In the genomic region with DNA sequence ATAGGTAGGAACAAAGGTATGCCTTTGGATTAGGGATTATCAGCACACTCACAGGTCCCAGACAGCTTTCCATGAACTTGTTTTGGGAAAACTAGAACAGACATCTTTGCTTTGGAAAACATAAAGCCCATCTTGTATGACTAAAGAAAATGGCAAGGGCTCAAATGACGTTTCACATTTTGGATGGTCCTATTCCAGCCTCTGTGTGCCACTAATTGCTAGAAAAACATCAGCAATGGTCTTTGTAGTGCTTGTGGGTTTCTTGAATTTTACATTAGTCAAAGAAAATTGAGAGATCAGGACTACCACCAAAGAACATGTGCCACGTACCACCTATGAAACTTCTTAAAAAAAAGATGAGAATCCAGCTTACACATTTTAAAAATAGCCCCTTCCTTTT, we compare ENCODE assay signal across 27 cellular contexts.
"Had no signal": no experiment of that assay in that cellular context is flagged by ENCODE, and none has a peak within 500 bp of the region (broad histone marks: within the 10 kb centered on the region; RNA-seq: fewer than 3 reads in every experiment).

No MANE protein-coding gene starts in this region.

- H3K4me1 Mint-ChIP-seq: activated CD4-positive, alpha-beta memory T cell treated with anti-CD3 and anti-CD28 coated beads, Interleukin-2, amount 10 ng/mL, durations not matched to agents 7 days and 5 days; activated CD4-positive, alpha-beta T cell treated with anti-CD3 and anti-CD28 coated beads, Interleukin-2, amount 10 ng/mL, durations not matched to agents 7 days and 5 days; activated T-helper 17 cell treated with anti-CD3 and anti-CD28 coated beads, Interleukin-2, amount 50 U/mL, for 72 hours had no signal

- H3K4me3 ChIP-seq: body of pancreas, colonic mucosa, esophagus squamous epithelium, gastroesophageal sphincter, heart right ventricle had no signal

- H3K27ac ChIP-seq: body of pancreas, colonic mucosa, epithelial cell of prostate, esophagus squamous epithelium, gastroesophageal sphincter, heart right ventricle had no signal

- H3K36me3 ChIP-seq: colonic mucosa had no signal

- H3K4me1 ChIP-seq: body of pancreas, colonic mucosa, esophagus squamous epithelium, gastroesophageal sphincter, heart right ventricle had no signal

- DNase-seq: activated CD4-positive, alpha-beta memory T cell treated with anti-CD3 and anti-CD28 coated beads, Interleukin-2, amount 10 ng/mL, durations not matched to agents 7 days and 5 days; activated CD4-positive, alpha-beta T cell treated with anti-CD3 and anti-CD28 coated beads for 4 hours; activated CD4-positive, alpha-beta T cell treated with anti-CD3 and anti-CD28 coated beads, Interleukin-2, amount 10 ng/mL, durations not matched to agents 7 days and 5 days; activated CD4-positive, alpha-beta T cell treated with anti-CD3 and anti-CD28 coated beads, Interleukin-2, amount 50 U/mL, for 4 hours; activated CD4-positive, CD25-positive, alpha-beta regulatory T cell; activated CD4-positive, CD25-positive, alpha-beta regulatory T cell treated with anti-CD3 and anti-CD28 coated beads, Interleukin-2, amount 50 U/mL, for 72 hours; activated CD8-positive, alpha-beta memory T cell treated with anti-CD3 and anti-CD28 coated beads, Interleukin-2, amount 50 U/mL, for 48 hours; activated effector memory CD4-positive, alpha-beta T cell treated with Interleukin-2 at 50 U/mL for 16 hours; activated gamma-delta T cell treated with Interleukin-2 at 50 U/mL for 16 hours; activated naive CD4-positive, alpha-beta T cell treated with anti-CD3 and anti-CD28 coated beads, Interleukin-2, amount 50 U/mL, for 16 hours; activated naive CD4-positive, alpha-beta T cell treated with Interleukin-2 at 50 U/mL for 16 hours; activated T-cell treated with anti-CD3 and anti-CD28 coated beads for 4 hours; activated T-cell treated with anti-CD3 and anti-CD28 coated beads, Interleukin-2, amount 50 U/mL, for 24 hours; activated T-cell treated with anti-CD3 and anti-CD28 coated beads, Interleukin-2, amount 50 U/mL, for 72 hours; amniotic stem cell; anterior cingulate cortex; body of pancreas; caudate nucleus; colonic mucosa; effector CD8-positive, alpha-beta T cell; esophagus squamous epithelium; heart right ventricle; T-helper 2 cell had no signal

- H3K27ac Mint-ChIP-seq: activated CD4-positive, alpha-beta memory T cell treated with anti-CD3 and anti-CD28 coated beads, Interleukin-2, amount 10 ng/mL, durations not matched to agents 7 days and 5 days; activated CD4-positive, alpha-beta T cell treated with anti-CD3 and anti-CD28 coated beads, Interleukin-2, amount 10 ng/mL, durations not matched to agents 7 days and 5 days; activated naive CD8-positive, alpha-beta T cell; activated T-cell treated with anti-CD3 and anti-CD28 coated beads, Interleukin-2, amount 50 U/mL, for 24 hours; activated T-cell treated with anti-CD3 and anti-CD28 coated beads, Interleukin-2, amount 50 U/mL, for 72 hours; activated T-helper 17 cell treated with anti-CD3 and anti-CD28 coated beads, Interleukin-2, amount 50 U/mL, for 72 hours had no signal

- H3K9me3 ChIP-seq: body of pancreas, colonic mucosa, esophagus squamous epithelium, gastroesophageal sphincter, heart right ventricle had no signal

- ATAC-seq: activated T-cell treated with anti-CD3 and anti-CD28 coated beads, Interleukin-2, amount 50 U/mL, for 72 hours; activated T-helper 17 cell treated with anti-CD3 and anti-CD28 coated beads, Interleukin-2, amount 50 U/mL, for 72 hours; body of pancreas; gastroesophageal sphincter had no signal

- H3K9me3 Mint-ChIP-seq: activated CD4-positive, alpha-beta memory T cell treated with anti-CD3 and anti-CD28 coated beads, Interleukin-2, amount 10 ng/mL, durations not matched to agents 7 days and 5 days; activated CD4-positive, alpha-beta T cell treated with anti-CD3 and anti-CD28 coated beads, Interleukin-2, amount 10 ng/mL, durations not matched to agents 7 days and 5 days; activated T-cell treated with anti-CD3 and anti-CD28 coated beads, Interleukin-2, amount 50 U/mL, for 24 hours; activated T-cell treated with anti-CD3 and anti-CD28 coated beads, Interleukin-2, amount 50 U/mL, for 72 hours; activated T-helper 17 cell treated with anti-CD3 and anti-CD28 coated beads, Interleukin-2, amount 50 U/mL, for 72 hours had no signal

- H3K27me3 ChIP-seq: body of pancreas, colonic mucosa, esophagus squamous epithelium, gastroesophageal sphincter had no signal

- H3K27me3 Mint-ChIP-seq: activated CD4-positive, alpha-beta memory T cell treated with anti-CD3 and anti-CD28 coated beads, Interleukin-2, amount 10 ng/mL, durations not matched to agents 7 days and 5 days; activated CD4-positive, alpha-beta T cell treated with anti-CD3 and anti-CD28 coated beads, Interleukin-2, amount 10 ng/mL, durations not matched to agents 7 days and 5 days; activated naive CD8-positive, alpha-beta T cell; activated T-helper 17 cell treated with anti-CD3 and anti-CD28 coated beads, Interleukin-2, amount 50 U/mL, for 72 hours had no signal

- H3K4me3 Mint-ChIP-seq: activated CD4-positive, alpha-beta memory T cell treated with anti-CD3 and anti-CD28 coated beads, Interleukin-2, amount 10 ng/mL, durations not matched to agents 7 days and 5 days; activated CD4-positive, alpha-beta T cell treated with anti-CD3 and anti-CD28 coated beads, Interleukin-2, amount 10 ng/mL, durations not matched to agents 7 days and 5 days; activated naive CD8-positive, alpha-beta T cell; activated T-cell treated with anti-CD3 and anti-CD28 coated beads, Interleukin-2, amount 50 U/mL, for 24 hours; activated T-cell treated with anti-CD3 and anti-CD28 coated beads, Interleukin-2, amount 50 U/mL, for 72 hours; activated T-helper 17 cell treated with anti-CD3 and anti-CD28 coated beads, Interleukin-2, amount 50 U/mL, for 72 hours had no signal
